Comparison of ENCODE assay signal across 11 cellular contexts in genomic region chr12:25997401-25997973, GRCh38. TPM values are rescaled to one million over a fixed set of nuclear protein-coding genes. Genes with fewer than 3 reads are reported as not detected.
DNase-seq lines count a peak whose midpoint lies in the region; ATAC-seq and TF ChIP-seq lines count a peak whose summit lies in the region.
"Had no signal": no experiment of that assay in that cellular context is flagged by ENCODE, and none has a peak within 500 bp of the region (broad histone marks: within the 10 kb centered on the region; RNA-seq: fewer than 3 reads in every experiment).

No MANE protein-coding gene starts in this region.

- no TSS peak for BruUV-seq in Calu3 (replicated peaks; lab: Mats Ljungman, UMichigan)

- H3K36me3 ChIP-seq in endodermal cell (ENCODE audit: control insufficient read depth, insufficient read depth, low read length) (peaks cover 30% of the 10 kb centered on the region), muscle layer of duodenum (ENCODE audit: control insufficient read depth in 1 of 2, insufficient read depth in 2 of 2, low read length in 2 of 2) (peaks cover 0 to under 1% of the 10 kb centered on the region in 2 donors)

- TF ChIP-seq CTCF in endodermal cell (conservative IDR thresholded peaks at IDR 0.05) (no peak), Calu3 (IDR thresholded peaks at IDR 0.05; ENCODE audit: unreplicated experiment) (no peak)

- H3K4me3 Mint-ChIP-seq in endodermal cell (no peak overlapping the region), Calu3 (ENCODE audit: low read depth, unreplicated experiment) (no peak overlapping the region)
- H3K4me3 Mint-ChIP-seq: effector memory CD8-positive, alpha-beta T cell; stimulated activated naive CD8-positive, alpha-beta T cell treated with anti-CD3 and anti-CD28 coated beads, Interleukin-15, amount 100 ng/mL, for 72 hours had no signal

- peak overlapping the region; percentile 91 for H3K27ac Mint-ChIP-seq in endodermal cell
- H3K27ac Mint-ChIP-seq in Calu3 (ENCODE audit: unreplicated experiment), result no peak overlapping the region
- H3K27ac Mint-ChIP-seq: effector memory CD8-positive, alpha-beta T cell; stimulated activated naive CD8-positive, alpha-beta T cell treated with anti-CD3 and anti-CD28 coated beads, Interleukin-15, amount 100 ng/mL, for 72 hours had no signal

- H3K27me3 ChIP-seq in endodermal cell (ENCODE audit: control insufficient read depth, insufficient read depth, low read length, poor library complexity, severe bottlenecking), result no peaks in the 10 kb centered on the region
- no peaks in the 10 kb centered on the region for H3K27me3 ChIP-seq in muscle layer of duodenum (ENCODE audit: low read depth, low read length)

- H3K36me3 Mint-ChIP-seq in endodermal cell (ENCODE audit: low read depth) (peaks cover 24% of the 10 kb centered on the region), Calu3 (ENCODE audit: insufficient read depth, unreplicated experiment) (no peaks in the 10 kb centered on the region)

- CTCF ChIA-PET in Calu3 (lab: Charles Lee), result interaction anchor here (0.6 kb wide), 1 partner anchor 14 kb away, joined by 5 read pairs; no protein-coding TSS in a partner anchor

- H3K9me3 Mint-ChIP-seq in endodermal cell (peaks cover under 1% of the 10 kb centered on the region), Calu3 (ENCODE audit: low read depth, unreplicated experiment) (no peaks in the 10 kb centered on the region)
- H3K9me3 Mint-ChIP-seq: effector memory CD8-positive, alpha-beta T cell; stimulated activated naive CD8-positive, alpha-beta T cell treated with anti-CD3 and anti-CD28 coated beads, Interleukin-15, amount 100 ng/mL, for 72 hours had no signal

- DNase-seq in AG20443 (ENCODE audit: low spot score), result peak; percentile 69
- peak; percentile 30 for DNase-seq in NCI-H2196 treated with DMSO at 0.1 percent for 48 hours (lab: John Stamatoyannopoulos, UW; ENCODE audit: unreplicated experiment)
- DNase-seq in endodermal cell, result no peak
- no peak for DNase-seq in DMS153 (lab: John Stamatoyannopoulos, UW)
- DNase-seq in Calu3, result no peak
- no peak for DNase-seq in NCI-H69 (lab: John Stamatoyannopoulos, UW)
- DNase-seq: DND-41; effector memory CD8-positive, alpha-beta T cell; stimulated activated naive CD8-positive, alpha-beta T cell treated with anti-CD3 and anti-CD28 coated beads, Interleukin-15, amount 100 ng/mL, for 72 hours had no signal

- 82 to 90% methylated on average over 1 to 5 of the region's 5 CpGs for WGBS in endodermal cell (ENCODE audit: insufficient coverage in 1 of 2, insufficient read length in 1 of 2), 2 experiments

- H3K4me3 ChIP-seq in endodermal cell (ENCODE audit: low read length) (no peak overlapping the region), muscle layer of duodenum (ENCODE audit: low read depth in 1 of 2, low read length in 2 of 2) (no peak overlapping the region)

- H3K9me3 ChIP-seq in endodermal cell (ENCODE audit: control insufficient read depth, low read length) (peaks cover 11% of the 10 kb centered on the region), muscle layer of duodenum (ENCODE audit: control insufficient read depth in 1 of 2, low read length in 2 of 2) (peaks cover 0 to 1% of the 10 kb centered on the region in 2 donors)

- H3K27ac ChIP-seq in endodermal cell (ENCODE audit: low read depth, low read length) (peak overlapping the region; percentile 76), muscle layer of duodenum (ENCODE audit: low read length) (peak overlapping the region; percentile 47)

- ATAC-seq in HG03378 (IDR thresholded peaks at IDR 0.05; ENCODE audit: unreplicated experiment), result no peak
- ATAC-seq: effector memory CD8-positive, alpha-beta T cell; stimulated activated naive CD8-positive, alpha-beta T cell treated with anti-CD3 and anti-CD28 coated beads, Interleukin-15, amount 100 ng/mL, for 72 hours had no signal

- peak overlapping the region; percentile 22 for H3K9ac ChIP-seq in endodermal cell (ENCODE audit: extremely low read depth, low read length, poor library complexity, severe bottlenecking)

- H3K4me1 ChIP-seq in endodermal cell (ENCODE audit: control insufficient read depth, insufficient read depth, low read length) (peaks cover 13% of the 10 kb centered on the region), muscle layer of duodenum (ENCODE audit: control insufficient read depth in 1 of 2, insufficient read depth in 2 of 2, low read length in 2 of 2) (peaks cover 0 to 38% of the 10 kb centered on the region in 2 donors)

- intact Hi-C loops in Calu3 (cut with micrococcal nuclease; ENCODE audit: unreplicated experiment), result loop anchor here (5.0 kb wide), 1 partner anchor 35 kb away; no protein-coding TSS in a partner anchor

- H3K27me3 Mint-ChIP-seq in endodermal cell (ENCODE audit: insufficient read depth) (no peaks in the 10 kb centered on the region), Calu3 (ENCODE audit: unreplicated experiment) (no peaks in the 10 kb centered on the region)

- H3K4me1 Mint-ChIP-seq in endodermal cell, result peaks cover 55% of the 10 kb centered on the region
- H3K4me1 Mint-ChIP-seq in Calu3 (ENCODE audit: low read depth, unreplicated experiment), result peaks cover 4% of the 10 kb centered on the region
- H3K4me1 Mint-ChIP-seq: stimulated activated naive CD8-positive, alpha-beta T cell treated with anti-CD3 and anti-CD28 coated beads, Interleukin-15, amount 100 ng/mL, for 72 hours had no signal

RNA-seq across cellular contexts. Expression of gene RASSF8, which starts 39.0 kb away (rescaled TPM):
- total RNA-seq in endodermal cell, result 100 to 1,000 TPM in 1 of 2 donors, 10 to 100 TPM in 1; 87.0 to 183 TPM
- polyA plus RNA-seq in endodermal cell (2013, experiment 1 of 2), result 29.0 TPM
- polyA plus RNA-seq in endodermal cell (2013, experiment 2 of 2), result 30.8 TPM
- 17.4 and 26.6 TPM in 2 replicates for total RNA-seq in Calu3 (2022)

Comparison
In these comparisons a context has a peak if more than half of its experiments do, and no peak if none do; other contexts are left out.
1. DNase-seq: peak in AG20443 (single experiment) and NCI-H2196 treated with DMSO at 0.1 percent for 48 hours (single experiment); none in endodermal cell (single experiment), DMS153 (single experiment), Calu3 (single experiment) and NCI-H69 (single experiment).